In the genomic region with DNA sequence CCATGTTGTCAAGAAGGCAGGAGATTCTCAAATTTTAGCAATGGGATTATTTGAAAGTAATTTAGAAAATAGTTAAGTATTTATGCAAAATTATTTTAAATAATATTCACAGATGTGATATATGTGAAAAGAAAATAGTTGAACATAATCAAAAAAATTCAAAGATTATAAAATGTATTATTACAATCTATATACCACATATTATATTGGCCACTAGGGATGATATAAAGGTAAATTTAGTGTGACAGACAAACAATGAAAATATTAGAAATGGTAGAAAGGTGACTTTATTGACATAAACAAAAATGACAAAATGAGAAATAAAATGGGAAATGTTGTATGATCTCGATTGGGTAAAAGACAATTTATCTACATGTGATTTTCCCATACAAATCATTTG, we compare ENCODE assay signal across 27 cellular contexts.
"Had no signal": no experiment of that assay in that cellular context is flagged by ENCODE, and none has a peak within 500 bp of the region (broad histone marks: within the 10 kb centered on the region; RNA-seq: fewer than 3 reads in every experiment).

No MANE protein-coding gene starts in this region.

- H3K27ac Mint-ChIP-seq: activated naive CD8-positive, alpha-beta T cell treated with anti-CD3 and anti-CD28 coated beads for 36 hours; dendritic cell treated with granulocyte-macrophage colony-stimulating factor and Interleukin-4, amounts not matched to agents 40 ng/mL and 50 ng/mL, for 4 days; naive thymus-derived CD4-positive, alpha-beta T cell; stimulated activated memory B cell treated with anti-CD40 and anti-IgM and Interleukin-4, amounts not matched to agents 10 μg/mL and 1 μg/mL and 100 μg/mL, for 72 hours; T-helper 2 cell treated with Interferon-gamma antibody and Interleukin-4, amounts not matched to agents 5 μg/mL and 100 μg/mL, for 36 hours had no signal

- H3K79me2 ChIP-seq: hepatocyte, parathyroid adenoma had no signal

- H3K36me3 ChIP-seq: brain microvascular endothelial cell, gastroesophageal sphincter, sigmoid colon, stomach, thyroid gland had no signal

- H3K4me2 ChIP-seq: hepatocyte had no signal

- H3K27me3 Mint-ChIP-seq: activated naive CD8-positive, alpha-beta T cell treated with anti-CD3 and anti-CD28 coated beads for 36 hours; dendritic cell treated with granulocyte-macrophage colony-stimulating factor and Interleukin-4, amounts not matched to agents 40 ng/mL and 50 ng/mL, for 4 days; naive thymus-derived CD4-positive, alpha-beta T cell; stimulated activated memory B cell treated with anti-CD40 and anti-IgM and Interleukin-4, amounts not matched to agents 10 μg/mL and 1 μg/mL and 100 μg/mL, for 72 hours had no signal

- H3K4me3 Mint-ChIP-seq: activated naive CD8-positive, alpha-beta T cell treated with anti-CD3 and anti-CD28 coated beads for 36 hours; dendritic cell treated with granulocyte-macrophage colony-stimulating factor and Interleukin-4, amounts not matched to agents 40 ng/mL and 50 ng/mL, for 4 days; naive thymus-derived CD4-positive, alpha-beta T cell; stimulated activated memory B cell treated with anti-CD40 and anti-IgM and Interleukin-4, amounts not matched to agents 10 μg/mL and 1 μg/mL and 100 μg/mL, for 72 hours; T-helper 2 cell treated with Interferon-gamma antibody and Interleukin-4, amounts not matched to agents 5 μg/mL and 100 μg/mL, for 36 hours had no signal

- H3K27ac ChIP-seq: brain microvascular endothelial cell, gastroesophageal sphincter, hepatocyte, parathyroid adenoma, psoas muscle, sigmoid colon, stomach, thyroid gland had no signal

- H3K9me3 ChIP-seq: gastroesophageal sphincter, psoas muscle, sigmoid colon, stomach, thyroid gland had no signal

- H3K9me3 Mint-ChIP-seq: dendritic cell treated with granulocyte-macrophage colony-stimulating factor and Interleukin-4, amounts not matched to agents 40 ng/mL and 50 ng/mL, for 4 days had no signal

- H3K9ac ChIP-seq: parathyroid adenoma had no signal

- H3K4me1 ChIP-seq: gastroesophageal sphincter, parathyroid adenoma, psoas muscle, sigmoid colon, stomach, thyroid gland had no signal

- H3K27me3 ChIP-seq: brain microvascular endothelial cell, gastroesophageal sphincter, hepatocyte, sigmoid colon, stomach, thyroid gland had no signal

- FAIRE-seq: astrocyte, keratinocyte, small intestine had no signal

- H3K36me3 Mint-ChIP-seq: activated naive CD8-positive, alpha-beta T cell treated with anti-CD3 and anti-CD28 coated beads for 36 hours; naive thymus-derived CD4-positive, alpha-beta T cell; stimulated activated memory B cell treated with anti-CD40 and anti-IgM and Interleukin-4, amounts not matched to agents 10 μg/mL and 1 μg/mL and 100 μg/mL, for 72 hours had no signal

- H3K4me3 ChIP-seq: gastroesophageal sphincter, hepatocyte, psoas muscle, sigmoid colon, stomach, thyroid gland had no signal

- H2AFZ ChIP-seq: hepatocyte, parathyroid adenoma had no signal

- ATAC-seq: gastroesophageal sphincter; left colon; naive thymus-derived CD4-positive, alpha-beta T cell; psoas muscle; stimulated activated memory B cell treated with anti-CD40 and anti-IgM and Interleukin-4, amounts not matched to agents 10 μg/mL and 1 μg/mL and 100 μg/mL, for 72 hours had no signal

- DNase-seq: activated CD4-positive, alpha-beta T cell treated with anti-CD3 and anti-CD28 coated beads for 4 hours; activated CD4-positive, alpha-beta T cell treated with anti-CD3 and anti-CD28 coated beads, Interleukin-2, amount 50 U/mL, for 4 hours; activated CD8-positive, alpha-beta memory T cell treated with anti-CD3 and anti-CD28 coated beads for 24 hours; activated effector memory CD4-positive, alpha-beta T cell treated with Interleukin-2 at 50 U/mL for 16 hours; activated naive CD4-positive, alpha-beta T cell treated with Interleukin-2 at 50 U/mL for 16 hours; activated naive CD8-positive, alpha-beta T cell treated with anti-CD3 and anti-CD28 coated beads for 36 hours; brain microvascular endothelial cell; left colon; midbrain; naive thymus-derived CD4-positive, alpha-beta T cell; nucleus accumbens; psoas muscle; sigmoid colon; small intestine; stimulated activated CD4-positive, alpha-beta T cell treated with anti-CD3 and anti-CD28 coated beads, Interleukin-4, amount 100 ng/mL, for 4 hours; stimulated activated CD8-positive, alpha-beta memory T cell treated with anti-CD3 and anti-CD28 coated beads, Interleukin-4, amount 100 ng/mL, for 48 hours; stomach; T-helper 1 cell; thyroid gland had no signal

- H3K4me1 Mint-ChIP-seq: activated naive CD8-positive, alpha-beta T cell treated with anti-CD3 and anti-CD28 coated beads for 36 hours; naive thymus-derived CD4-positive, alpha-beta T cell; stimulated activated memory B cell treated with anti-CD40 and anti-IgM and Interleukin-4, amounts not matched to agents 10 μg/mL and 1 μg/mL and 100 μg/mL, for 72 hours had no signal
